In the genomic region with DNA sequence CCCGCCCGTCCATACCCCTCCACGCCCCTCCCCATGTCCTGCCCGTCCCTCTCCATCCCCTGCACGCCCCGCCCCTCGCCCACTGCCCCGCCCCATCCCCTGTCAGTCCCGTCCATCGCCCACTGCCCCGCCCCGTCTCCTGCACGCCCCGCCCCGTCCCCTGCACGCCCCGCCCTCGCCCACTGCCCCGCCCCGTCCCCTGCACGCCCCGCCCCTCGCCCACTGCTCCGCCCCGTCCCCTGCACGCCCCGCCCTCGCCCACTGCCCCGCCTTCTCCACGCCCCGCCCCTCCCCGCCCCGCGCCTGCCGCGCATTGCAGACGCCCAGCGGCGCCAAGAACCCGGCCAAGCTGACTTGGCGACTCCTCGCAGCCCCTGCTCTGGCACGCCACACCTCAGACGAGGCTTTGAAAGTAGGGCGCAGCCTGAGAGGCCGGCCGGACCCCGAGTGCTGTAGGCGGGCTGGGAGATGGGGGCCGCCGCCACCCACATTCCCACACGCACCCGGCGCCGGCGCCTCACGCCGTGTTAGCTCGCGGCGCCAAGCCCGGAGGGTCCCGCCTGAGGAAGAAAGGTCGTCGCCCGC, we compare ENCODE assay signal across 8 cellular contexts. TPM values are rescaled to one million over a fixed set of nuclear protein-coding genes. Genes with fewer than 3 reads are reported as not detected.
DNase-seq lines count a peak whose midpoint lies in the region; ATAC-seq and TF ChIP-seq lines count a peak whose summit lies in the region.

A gene (plus strand): TSS at position 316 of the 585 bp plus-strand sequence. CDS start 2,410 bp downstream, outside the sequence.

- no peaks in the 10 kb centered on the region for H3K9me3 Mint-ChIP-seq in endothelial cell (ENCODE audit: unreplicated experiment)
- no peaks in the 10 kb centered on the region for H3K9me3 Mint-ChIP-seq in mesothelial cell of epicardium

- peak; percentile 48 to 62 for DNase-seq in NCI-H524 (lab: John Stamatoyannopoulos, UW)
- no peak for DNase-seq in NCI-H524 treated with DMSO at 0.1 percent for 48 hours (lab: John Stamatoyannopoulos, UW)
- peak; percentile 71 for DNase-seq in NCI-H460 (ENCODE audit: extremely low read depth, low read depth)
- peak; percentile 73 for DNase-seq in activated CD8-positive, alpha-beta memory T cell treated with anti-CD3 and anti-CD28 coated beads, Interleukin-2, amount 50 U/mL, for 4 hours
- peak; percentile 93 for DNase-seq in endothelial cell (ENCODE audit: low spot score)
- DNase-seq in mesothelial cell of epicardium (ENCODE audit: low spot score in 2 of 2, unreplicated experiment in 2 of 2): peak; percentile 78 to 81
- peak; percentile 58 for DNase-seq in stimulated activated CD8-positive, alpha-beta memory T cell treated with anti-CD3 and anti-CD28 coated beads, Interleukin-12 subunit alpha, Interleukin-12 subunit beta, amount 100 ng/mL, for 24 hours (ENCODE audit: extremely low read depth)

- TF ChIP-seq POLR2A in GM18505 (IDR thresholded peaks at IDR 0.05; ENCODE audit: borderline replicate concordance, extremely low read depth, insufficient read depth, insufficient read length): no peak

- H3K27me3 Mint-ChIP-seq in endothelial cell (ENCODE audit: unreplicated experiment): peaks cover 6% of the 10 kb centered on the region
- peaks cover 54% of the 10 kb centered on the region for H3K27me3 Mint-ChIP-seq in mesothelial cell of epicardium (ENCODE audit: low read depth)

- H3K36me3 Mint-ChIP-seq in endothelial cell (ENCODE audit: low read depth, unreplicated experiment): no peaks in the 10 kb centered on the region
- no peaks in the 10 kb centered on the region for H3K36me3 Mint-ChIP-seq in mesothelial cell of epicardium

- H3K4me3 Mint-ChIP-seq in endothelial cell (ENCODE audit: unreplicated experiment) (peak within 1 kb of the TSS; percentile 90), mesothelial cell of epicardium (peak within 1 kb of the TSS; percentile 69)

- H3K27ac Mint-ChIP-seq in endothelial cell (ENCODE audit: unreplicated experiment) (peak within 1 kb of the TSS; percentile 48), mesothelial cell of epicardium (peak within 1 kb of the TSS; percentile 30)

- ATAC-seq in GM18505 (IDR thresholded peaks at IDR 0.05; ENCODE audit: unreplicated experiment): no peak

- TF ChIP-seq CTCF in endothelial cell (IDR thresholded peaks at IDR 0.05; ENCODE audit: unreplicated experiment) (no peak), mesothelial cell of epicardium (IDR thresholded peaks at IDR 0.05; ENCODE audit: unreplicated experiment) (no peak)

- peaks cover 5% of the 10 kb centered on the region for H3K4me1 Mint-ChIP-seq in endothelial cell (ENCODE audit: unreplicated experiment)
- H3K4me1 Mint-ChIP-seq in mesothelial cell of epicardium: peaks cover 2% of the 10 kb centered on the region

RNA-seq across cellular contexts. Expression of the gene that starts here (rescaled TPM):
- 0.25 and 0.32 TPM in 2 replicates for total RNA-seq in NCI-H460 (2014; rRNA removed; shearing (Covaris generic))
- not detected in 2 replicates for polyA plus RNA-seq in NCI-H460 (2014; cell fraction: nucleus; rRNA removed)
- total RNA-seq in endothelial cell (ENCODE audit: unreplicated experiment): 1.1 TPM
- total RNA-seq in mesothelial cell of epicardium: not detected in 3 replicates

Comparison
In these comparisons a context has a peak if more than half of its experiments do, and no peak if none do; other contexts are left out.
1. Peak in DNase-seq in NCI-H460; RNA of the gene not detected or under 1 TPM.
2. Peak in DNase-seq in mesothelial cell of epicardium; RNA of the gene not detected or under 1 TPM.